ENCODE assay signal across 8 cellular contexts in genomic region chr2:191321861-191322662, GRCh38.
A peak's percentile ranks its signal among the peaks of the same experiment; 100 is the strongest.
DNase-seq lines count a peak whose midpoint lies in the region; ATAC-seq, FAIRE-seq and TF ChIP-seq lines count a peak whose summit lies in the region.

No MANE protein-coding gene starts in this region.

- H3K4me1 ChIP-seq in RWPE2 (ENCODE audit: insufficient read depth, poor library complexity, severe bottlenecking) (peaks cover 36% of the 10 kb centered on the region), small intestine (ENCODE audit: control insufficient read depth in 2 of 2, insufficient read depth in 1 of 2, low read depth in 1 of 2, low read length in 1 of 2) (peaks cover 4 to 21% of the 10 kb centered on the region in 2 donors)

- peaks cover 3% of the 10 kb centered on the region for H3K9me3 ChIP-seq in RWPE2 (ENCODE audit: severe bottlenecking)
- H3K9me3 ChIP-seq in small intestine (ENCODE audit: control insufficient read depth, low read depth) = no peaks in the 10 kb centered on the region

- no peak for TF ChIP-seq CTCF in RWPE2 (IDR thresholded peaks at IDR 0.05; ENCODE audit: poor library complexity, severe bottlenecking)
- TF ChIP-seq CTCF in foreskin fibroblast (IDR thresholded peaks at IDR 0.05; ENCODE audit: low read depth, low read length) = no peak

- DNase-seq in RWPE2 (ENCODE audit: low spot score) (no peak), foreskin fibroblast (peak; percentile 45 to 69), small intestine (peak; percentile 13), NCI-H1105 treated with DMSO at 0.1 percent for 48 hours (lab: John Stamatoyannopoulos, UW) (no peak)
- DNase-seq in activated effector memory CD4-positive, alpha-beta T cell treated with Interleukin-2 at 50 U/mL for 16 hours = no peak
- no peak for DNase-seq in activated CD8-positive, alpha-beta memory T cell treated with anti-CD3 and anti-CD28 coated beads, Interleukin-2, amount 50 U/mL, for 4 hours

- FAIRE-seq in small intestine (lab: Jason Lieb, UNC) = no peak

- H3K4me3 ChIP-seq in RWPE2 (ENCODE audit: severe bottlenecking) (no peak overlapping the region), foreskin fibroblast (ENCODE audit: low read depth in 1 of 2, low read length in 2 of 2) (no peak overlapping the region), small intestine (ENCODE audit: low read depth in 1 of 2, low read length in 2 of 2) (no peak overlapping the region)

- H3K27ac ChIP-seq in RWPE2 (ENCODE audit: poor library complexity, severe bottlenecking) (peak overlapping the region; percentile 27), small intestine (ENCODE audit: low read depth in 1 of 2, low read length in 1 of 2) (no peak overlapping the region)

- peak; percentile 84 for ATAC-seq in GM18909 (IDR thresholded peaks at IDR 0.05; ENCODE audit: poor library complexity, unreplicated experiment)
- peak; percentile 59 for ATAC-seq in HG03175 (IDR thresholded peaks at IDR 0.05; ENCODE audit: unreplicated experiment)
- no peak for ATAC-seq in RWPE2 (ENCODE audit: low read depth)

- no peaks in the 10 kb centered on the region for H3K27me3 ChIP-seq in RWPE2 (ENCODE audit: insufficient read depth, poor library complexity, severe bottlenecking)
- H3K27me3 ChIP-seq in small intestine (ENCODE audit: control insufficient read depth in 2 of 2, insufficient read depth in 2 of 2, low read length in 2 of 2) = no peaks in the 10 kb centered on the region

- H3K36me3 ChIP-seq in RWPE2 (ENCODE audit: low read depth) = peaks cover 22% of the 10 kb centered on the region
- no peaks in the 10 kb centered on the region for H3K36me3 ChIP-seq in small intestine (ENCODE audit: control insufficient read depth in 2 of 2, insufficient read depth in 2 of 2, low read length in 2 of 2)

- WGBS in small intestine, 3 donors = 55 to 67% (median 62%) methylated on average over 4 of the region's 4 CpGs

Comparison
In these comparisons a context has a peak if more than half of its experiments do, and no peak if none do; other contexts are left out.
1. DNase-seq: peak in foreskin fibroblast (2 of 2) and small intestine (single experiment); none in RWPE2 (single experiment), activated effector memory CD4-positive, alpha-beta T cell treated with Interleukin-2 at 50 U/mL for 16 hours (single experiment), NCI-H1105 treated with DMSO at 0.1 percent for 48 hours (single experiment) and activated CD8-positive, alpha-beta memory T cell treated with anti-CD3 and anti-CD28 coated beads, Interleukin-2, amount 50 U/mL, for 4 hours (single experiment).